ENCODE assay signal across 1 cellular context in genomic region chr1:111269820-111270406, GRCh38.
TF ChIP-seq lines count a peak whose summit lies in the region.

No MANE protein-coding gene starts in this region.

TF ChIP-seq in GM12878, 131 proteins besides CTCF, POLR2A, EP300 and RAD21:
- 0 out of 2 replicates have a peak, but pooled peaks have one; percentile 7 for TF ChIP-seq RUNX3 (IDR thresholded peaks at IDR 0.05; ENCODE audit: low read length)
- no peak for TF ChIP-seq ZSCAN29 (IDR thresholded peaks at IDR 0.05)
- no peak for TF ChIP-seq NRF1 (conservative IDR thresholded peaks at IDR 0.05; ENCODE audit: low read depth, low read length)
- TF ChIP-seq BMI1 (IDR thresholded peaks at IDR 0.05; ENCODE audit: borderline replicate concordance) = no peak
- no peak for TF ChIP-seq NFYA (IDR thresholded peaks at IDR 0.05; ENCODE audit: borderline replicate concordance, low read depth, low read length)
- TF ChIP-seq FOS (IDR thresholded peaks at IDR 0.05; ENCODE audit: borderline replicate concordance, extremely low read depth, insufficient read length) = no peak
- TF ChIP-seq, protein P1, sequence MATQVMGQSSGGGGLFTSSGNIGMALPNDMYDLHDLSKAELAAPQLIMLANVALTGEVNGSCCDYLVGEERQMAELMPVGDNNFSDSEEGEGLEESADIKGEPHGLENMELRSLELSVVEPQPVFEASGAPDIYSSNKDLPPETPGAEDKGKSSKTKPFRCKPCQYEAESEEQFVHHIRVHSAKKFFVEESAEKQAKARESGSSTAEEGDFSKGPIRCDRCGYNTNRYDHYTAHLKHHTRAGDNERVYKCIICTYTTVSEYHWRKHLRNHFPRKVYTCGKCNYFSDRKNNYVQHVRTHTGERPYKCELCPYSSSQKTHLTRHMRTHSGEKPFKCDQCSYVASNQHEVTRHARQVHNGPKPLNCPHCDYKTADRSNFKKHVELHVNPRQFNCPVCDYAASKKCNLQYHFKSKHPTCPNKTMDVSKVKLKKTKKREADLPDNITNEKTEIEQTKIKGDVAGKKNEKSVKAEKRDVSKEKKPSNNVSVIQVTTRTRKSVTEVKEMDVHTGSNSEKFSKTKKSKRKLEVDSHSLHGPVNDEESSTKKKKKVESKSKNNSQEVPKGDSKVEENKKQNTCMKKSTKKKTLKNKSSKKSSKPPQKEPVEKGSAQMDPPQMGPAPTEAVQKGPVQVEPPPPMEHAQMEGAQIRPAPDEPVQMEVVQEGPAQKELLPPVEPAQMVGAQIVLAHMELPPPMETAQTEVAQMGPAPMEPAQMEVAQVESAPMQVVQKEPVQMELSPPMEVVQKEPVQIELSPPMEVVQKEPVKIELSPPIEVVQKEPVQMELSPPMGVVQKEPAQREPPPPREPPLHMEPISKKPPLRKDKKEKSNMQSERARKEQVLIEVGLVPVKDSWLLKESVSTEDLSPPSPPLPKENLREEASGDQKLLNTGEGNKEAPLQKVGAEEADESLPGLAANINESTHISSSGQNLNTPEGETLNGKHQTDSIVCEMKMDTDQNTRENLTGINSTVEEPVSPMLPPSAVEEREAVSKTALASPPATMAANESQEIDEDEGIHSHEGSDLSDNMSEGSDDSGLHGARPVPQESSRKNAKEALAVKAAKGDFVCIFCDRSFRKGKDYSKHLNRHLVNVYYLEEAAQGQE (IDR thresholded peaks at IDR 0.05; ENCODE audit: low read depth, low read length) = no peak
- no peak for TF ChIP-seq E2F4 (IDR thresholded peaks at IDR 0.05; ENCODE audit: low read depth, low read length)
- TF ChIP-seq MEF2A (IDR thresholded peaks at IDR 0.05; ENCODE audit: insufficient read depth, low read depth, low read length) = no peak
TF ChIP-seq in GM12878: peak in this region for 1.
